In genomic region chr10:64959116-64959515, GRCh38 we compare ENCODE assay signal across 3 cellular contexts.
"Had no signal": no experiment of that assay in that cellular context is flagged by ENCODE, and none has a peak within 500 bp of the region (broad histone marks: within the 10 kb centered on the region; RNA-seq: fewer than 3 reads in every experiment).

No MANE protein-coding gene starts in this region.

- DNase-seq: IMR-90, KBM-7 had no signal

- H3K4me1 Mint-ChIP-seq: IgD-negative memory B cell had no signal

- H3K36me3 Mint-ChIP-seq: IgD-negative memory B cell had no signal

- H3K27me3 Mint-ChIP-seq: IgD-negative memory B cell had no signal

- H3K4me3 Mint-ChIP-seq: IgD-negative memory B cell had no signal

- H3K27ac Mint-ChIP-seq: IgD-negative memory B cell had no signal
